Comparison of ENCODE assay signal across 17 cellular contexts in the genomic region with DNA sequence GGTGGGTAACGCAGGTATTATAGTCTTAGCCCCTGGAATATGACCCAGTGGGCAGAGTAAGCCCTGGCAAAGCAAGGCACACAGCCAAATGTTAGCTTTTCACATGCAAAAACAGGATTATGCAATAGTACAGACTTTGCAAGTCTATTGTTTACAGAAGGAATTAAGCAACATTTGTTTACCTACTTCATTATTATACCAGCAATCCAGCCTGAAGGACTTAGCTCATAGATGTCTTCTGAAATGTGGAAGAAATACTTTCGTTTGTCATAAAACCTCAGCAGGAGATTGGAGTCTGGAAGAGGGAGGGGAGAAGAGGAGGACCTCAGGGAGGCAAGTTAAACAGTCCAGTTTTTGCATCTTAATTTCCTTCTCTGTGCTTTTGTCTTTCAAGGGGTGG.
DNase-seq lines count a peak whose midpoint lies in the region; ATAC-seq and TF ChIP-seq lines count a peak whose summit lies in the region.
"Had no signal": no experiment of that assay in that cellular context is flagged by ENCODE, and none has a peak within 500 bp of the region (broad histone marks: within the 10 kb centered on the region; RNA-seq: fewer than 3 reads in every experiment).

No MANE protein-coding gene starts in this region.

- no peaks in the 10 kb centered on the region for H3K9me3 ChIP-seq in neural progenitor cell (ENCODE audit: low read depth)
- H3K9me3 ChIP-seq in ovary: no peaks in the 10 kb centered on the region

- H3K4me1 ChIP-seq in neural progenitor cell: peaks cover 12% of the 10 kb centered on the region
- H3K4me1 ChIP-seq in ovary (ENCODE audit: insufficient read depth): no peaks in the 10 kb centered on the region

- H3K27me3 Mint-ChIP-seq in neural progenitor cell (ENCODE audit: insufficient read depth, low read depth): no peaks in the 10 kb centered on the region
- peaks cover 7% of the 10 kb centered on the region for H3K27me3 Mint-ChIP-seq in stimulated activated naive CD8-positive, alpha-beta T cell treated with anti-CD3 and anti-CD28 coated beads, Interleukin-15, amount 100 ng/mL, for 72 hours

- no peak overlapping the region for H3K4me3 Mint-ChIP-seq in neural progenitor cell
- no peak overlapping the region for H3K4me3 Mint-ChIP-seq in stimulated activated naive CD8-positive, alpha-beta T cell treated with anti-CD3 and anti-CD28 coated beads, Interleukin-15, amount 100 ng/mL, for 72 hours
- H3K4me3 Mint-ChIP-seq: activated T-helper 1 cell treated with anti-CD3 and anti-CD28 coated beads, Interleukin-12 subunit alpha, Interleukin-12 subunit beta, Interleukin-2, Interleukin-4 antibody, amounts not matched to agents 30 ng/mL and 10 ng/mL and 1 ng/mL, durations not matched to agents 14 hours and 24 hours and 36 hours; type B pancreatic cell had no signal

- H4K20me1 ChIP-seq in neural progenitor cell (ENCODE audit: low read depth): no peaks in the 10 kb centered on the region

- no peaks in the 10 kb centered on the region for H3K36me3 Mint-ChIP-seq in neural progenitor cell
- H3K36me3 Mint-ChIP-seq: type B pancreatic cell had no signal

- no peaks in the 10 kb centered on the region for H3K27me3 ChIP-seq in neural progenitor cell
- H3K27me3 ChIP-seq in ovary: no peaks in the 10 kb centered on the region

- H3K27ac ChIP-seq in neural progenitor cell: no peak overlapping the region
- H3K27ac ChIP-seq in ovary: no peak overlapping the region
- H3K27ac ChIP-seq: HL-60 had no signal

- H3K4me3 ChIP-seq in epithelial cell of esophagus (ENCODE audit: low read length): peak overlapping the region; percentile 30
- no peak overlapping the region for H3K4me3 ChIP-seq in neural progenitor cell
- H3K4me3 ChIP-seq in ovary: no peak overlapping the region

- no peak for TF ChIP-seq EP300 in ovary (IDR thresholded peaks at IDR 0.05)

- WGBS in ovary, 3 donors: 38 to 45% (median 38%) methylated on average over 2 of the region's 2 CpGs

- H3K9me3 Mint-ChIP-seq in neural progenitor cell: no peaks in the 10 kb centered on the region
- H3K9me3 Mint-ChIP-seq in stimulated activated naive CD8-positive, alpha-beta T cell treated with anti-CD3 and anti-CD28 coated beads, Interleukin-15, amount 100 ng/mL, for 72 hours: no peaks in the 10 kb centered on the region
- H3K9me3 Mint-ChIP-seq: activated T-helper 1 cell treated with anti-CD3 and anti-CD28 coated beads, Interleukin-12 subunit alpha, Interleukin-12 subunit beta, Interleukin-2, Interleukin-4 antibody, amounts not matched to agents 30 ng/mL and 10 ng/mL and 1 ng/mL, durations not matched to agents 14 hours and 24 hours and 36 hours; type B pancreatic cell had no signal

- no peak for ATAC-seq in stimulated activated naive CD8-positive, alpha-beta T cell treated with anti-CD3 and anti-CD28 coated beads, Interleukin-15, amount 100 ng/mL, for 72 hours

- H3K9ac ChIP-seq in neural progenitor cell: no peak overlapping the region

- H3K79me2 ChIP-seq in neural progenitor cell (ENCODE audit: low read depth): no peaks in the 10 kb centered on the region

- H3K27ac Mint-ChIP-seq in neural progenitor cell: no peak overlapping the region
- no peak overlapping the region for H3K27ac Mint-ChIP-seq in stimulated activated naive CD8-positive, alpha-beta T cell treated with anti-CD3 and anti-CD28 coated beads, Interleukin-15, amount 100 ng/mL, for 72 hours
- H3K27ac Mint-ChIP-seq: activated T-helper 1 cell treated with anti-CD3 and anti-CD28 coated beads, Interleukin-12 subunit alpha, Interleukin-12 subunit beta, Interleukin-2, Interleukin-4 antibody, amounts not matched to agents 30 ng/mL and 10 ng/mL and 1 ng/mL, durations not matched to agents 14 hours and 24 hours and 36 hours; type B pancreatic cell had no signal

- peak; percentile 33 for DNase-seq in DMS153 (lab: John Stamatoyannopoulos, UW)
- DNase-seq in DMS153 treated with DMSO at 0.1 percent for 48 hours (lab: John Stamatoyannopoulos, UW; ENCODE audit: unreplicated experiment): no peak
- peak; percentile 61 for DNase-seq in NCI-H2029 (lab: John Stamatoyannopoulos, UW)
- peak; percentile 87 for DNase-seq in epithelial cell of esophagus (ENCODE audit: low read depth)
- peak; percentile 29 for DNase-seq in neural progenitor cell (ENCODE audit: low spot score)
- no peak for DNase-seq in stimulated activated naive CD8-positive, alpha-beta T cell treated with anti-CD3 and anti-CD28 coated beads, Interleukin-15, amount 100 ng/mL, for 72 hours
- no peak for DNase-seq in ovary
- DNase-seq in MV-4-11 (lab: John Stamatoyannopoulos, UW): no peak
- DNase-seq: 8988T; activated CD4-positive, alpha-beta T cell treated with anti-CD3 and anti-CD28 coated beads for 48 hours; aorta; NCI-H1417 treated with DMSO at 0.1 percent for 48 hours; nucleus accumbens; SW 1271 had no signal

- no peak for TF ChIP-seq CTCF in epithelial cell of esophagus (IDR thresholded peaks at IDR 0.05; ENCODE audit: insufficient read depth, low read depth, low read length, missing control alignments)
- TF ChIP-seq CTCF in neural progenitor cell (IDR thresholded peaks at IDR 0.05): no peak
- TF ChIP-seq CTCF in ovary (IDR thresholded peaks at IDR 0.05): no peak

- TF ChIP-seq POLR2A in ovary (IDR thresholded peaks at IDR 0.05): no peak

- H3F3A ChIP-seq in neural progenitor cell (ENCODE audit: low read depth): no peaks in the 10 kb centered on the region

- no peak overlapping the region for H2AFZ ChIP-seq in neural progenitor cell (replicated peaks)

- intact Hi-C loops in ovary (cut with DNase I): no loop called here

- H3K4me1 Mint-ChIP-seq in neural progenitor cell: peaks cover 9% of the 10 kb centered on the region
- no peaks in the 10 kb centered on the region for H3K4me1 Mint-ChIP-seq in stimulated activated naive CD8-positive, alpha-beta T cell treated with anti-CD3 and anti-CD28 coated beads, Interleukin-15, amount 100 ng/mL, for 72 hours

- H3K4me2 ChIP-seq in neural progenitor cell: no peak overlapping the region

- H3K36me3 ChIP-seq in neural progenitor cell: no peaks in the 10 kb centered on the region
- no peaks in the 10 kb centered on the region for H3K36me3 ChIP-seq in ovary

Comparison
In these comparisons a context has a peak if more than half of its experiments do, and no peak if none do; other contexts are left out.
1. DNase-seq: peak in DMS153 (single experiment), NCI-H2029 (single experiment), epithelial cell of esophagus (single experiment) and neural progenitor cell (single experiment); none in DMS153 treated with DMSO at 0.1 percent for 48 hours (single experiment), stimulated activated naive CD8-positive, alpha-beta T cell treated with anti-CD3 and anti-CD28 coated beads, Interleukin-15, amount 100 ng/mL, for 72 hours (0 of 2), ovary (0 of 5) and MV-4-11 (single experiment).